13 cellular contexts compared by ENCODE assay signal in the genomic region with DNA sequence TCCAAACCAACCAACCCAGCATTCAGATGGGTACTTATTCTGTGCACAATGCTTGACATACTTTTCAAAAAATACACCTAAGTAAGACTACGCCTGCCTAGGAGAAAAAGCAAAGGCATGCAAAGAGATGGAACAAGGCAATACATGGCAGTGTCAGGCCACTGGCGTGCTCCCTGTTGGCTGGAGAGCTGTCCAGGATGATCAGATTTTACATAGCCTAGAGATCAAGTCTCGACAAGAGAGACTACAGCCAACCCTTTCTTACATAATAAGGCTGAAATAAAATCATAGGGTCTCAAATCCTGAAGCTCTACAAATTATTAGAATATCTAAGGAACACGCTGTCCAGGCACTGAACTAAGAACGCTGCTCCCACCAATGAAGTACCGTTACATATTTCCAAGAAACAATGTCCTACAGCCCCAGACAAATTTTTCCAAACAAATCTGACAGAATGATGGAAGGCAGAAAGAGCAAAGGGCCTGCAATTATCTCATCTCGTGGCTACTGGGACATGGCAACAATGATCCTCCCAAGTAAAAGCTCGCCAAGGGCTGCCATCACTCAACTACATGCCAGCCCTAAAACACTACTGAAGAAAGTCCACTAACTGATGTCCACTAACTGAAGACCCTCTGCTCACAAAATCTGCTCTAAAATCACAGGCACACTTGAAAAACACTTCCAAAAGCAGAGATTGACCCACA. TPM values are rescaled to one million over a fixed set of nuclear protein-coding genes. Genes with fewer than 3 reads are reported as not detected.
DNase-seq lines count a peak whose midpoint lies in the region; ATAC-seq and TF ChIP-seq lines count a peak whose summit lies in the region.
"Had no signal": no experiment of that assay in that cellular context is flagged by ENCODE, and none has a peak within 500 bp of the region (broad histone marks: within the 10 kb centered on the region; RNA-seq: fewer than 3 reads in every experiment).

No MANE protein-coding gene starts in this region.

- H3K4me1 ChIP-seq in breast epithelium (peaks cover 8 to 17% of the 10 kb centered on the region in 2 donors), gastroesophageal sphincter (peaks cover 6 to 61% (median 28%) of the 10 kb centered on the region in 3 donors)

- POLR2A ChIA-PET in MCF 10A (lab: Yijun Ruan, JAX), result interaction anchor here (9.5 kb wide), 1 partner anchor 18 kb away, joined by 238 read pairs; the partner anchor contains the start of gene ARL6IP1
- POLR2A ChIA-PET in activated CD8-positive, alpha-beta T cell treated with anti-CD3 and anti-CD28 coated beads for 36 hours (lab: Charles Lee), result interaction anchor here (0.6 to 11.1 kb wide), 6 partner anchors 10 to 904 kb away, joined by 3 to 210 read pairs (median 4); partner anchors contain the start of gene ARL6IP1

- no peak for ATAC-seq in activated CD8-positive, alpha-beta T cell treated with anti-CD3 and anti-CD28 coated beads for 36 hours
- ATAC-seq in gastroesophageal sphincter, result no peak
- ATAC-seq in stimulated activated naive CD8-positive, alpha-beta T cell treated with anti-CD3 and anti-CD28 coated beads, Interleukin-15, amount 100 ng/mL, for 72 hours, result no peak
- ATAC-seq: upper lobe of right lung had no signal

- no peak overlapping the region for H3K27ac Mint-ChIP-seq in MCF 10A (ENCODE audit: low read depth, unreplicated experiment)
- peak overlapping the region; percentile 73 for H3K27ac Mint-ChIP-seq in activated CD8-positive, alpha-beta T cell treated with anti-CD3 and anti-CD28 coated beads for 36 hours
- peak overlapping the region; percentile 82 to 88 for H3K27ac Mint-ChIP-seq in stimulated activated naive CD8-positive, alpha-beta T cell treated with anti-CD3 and anti-CD28 coated beads, Interleukin-15, amount 100 ng/mL, for 72 hours

- peaks cover 34% of the 10 kb centered on the region for H3K4me1 Mint-ChIP-seq in MCF 10A (ENCODE audit: insufficient read depth, unreplicated experiment)
- peaks cover 51% of the 10 kb centered on the region for H3K4me1 Mint-ChIP-seq in activated CD8-positive, alpha-beta T cell treated with anti-CD3 and anti-CD28 coated beads for 36 hours (ENCODE audit: low read depth)
- H3K4me1 Mint-ChIP-seq in stimulated activated naive CD8-positive, alpha-beta T cell treated with anti-CD3 and anti-CD28 coated beads, Interleukin-15, amount 100 ng/mL, for 72 hours, result peaks cover 62% of the 10 kb centered on the region

- no peaks in the 10 kb centered on the region for H3K27me3 Mint-ChIP-seq in MCF 10A (ENCODE audit: insufficient read depth, unreplicated experiment)
- no peaks in the 10 kb centered on the region for H3K27me3 Mint-ChIP-seq in activated CD8-positive, alpha-beta T cell treated with anti-CD3 and anti-CD28 coated beads for 36 hours
- H3K27me3 Mint-ChIP-seq in stimulated activated naive CD8-positive, alpha-beta T cell treated with anti-CD3 and anti-CD28 coated beads, Interleukin-15, amount 100 ng/mL, for 72 hours, result no peaks in the 10 kb centered on the region

- BruUV-seq in MCF 10A (replicated peaks; lab: Mats Ljungman, UMichigan), result no TSS peak

- TF ChIP-seq POLR2A in breast epithelium (IDR thresholded peaks at IDR 0.05) (no peak), gastroesophageal sphincter (IDR thresholded peaks at IDR 0.05) (no peak)

- peak overlapping the region; percentile 29 for H3K4me3 Mint-ChIP-seq in MCF 10A (ENCODE audit: unreplicated experiment)
- H3K4me3 Mint-ChIP-seq in activated CD8-positive, alpha-beta T cell treated with anti-CD3 and anti-CD28 coated beads for 36 hours, result peak overlapping the region; percentile 98
- H3K4me3 Mint-ChIP-seq in stimulated activated naive CD8-positive, alpha-beta T cell treated with anti-CD3 and anti-CD28 coated beads, Interleukin-15, amount 100 ng/mL, for 72 hours, result peak overlapping the region; percentile 65 to 91

- peaks cover 92% of the 10 kb centered on the region for H3K36me3 Mint-ChIP-seq in MCF 10A (ENCODE audit: insufficient read depth, unreplicated experiment)
- H3K36me3 Mint-ChIP-seq in activated CD8-positive, alpha-beta T cell treated with anti-CD3 and anti-CD28 coated beads for 36 hours (ENCODE audit: low read depth), result peaks cover 71% of the 10 kb centered on the region

- TF ChIP-seq CTCF in MCF 10A (IDR thresholded peaks at IDR 0.05; ENCODE audit: unreplicated experiment) (no peak), breast epithelium (IDR thresholded peaks at IDR 0.05) (no peak), gastroesophageal sphincter (IDR thresholded peaks at IDR 0.05) (no peak), WERI-Rb-1 (IDR thresholded peaks at IDR 0.05; ENCODE audit: low read depth, low read length) (no peak)
- no peak for TF ChIP-seq CTCF in activated CD8-positive, alpha-beta T cell treated with anti-CD3 and anti-CD28 coated beads for 36 hours (IDR thresholded peaks at IDR 0.05)

- DNase-seq in MCF 10A (ENCODE audit: unreplicated experiment), result no peak
- no peak for DNase-seq in breast epithelium (ENCODE audit: low spot score in 2 of 2)
- DNase-seq in activated CD8-positive, alpha-beta T cell treated with anti-CD3 and anti-CD28 coated beads for 36 hours, result no peak
- DNase-seq in stimulated activated naive CD8-positive, alpha-beta T cell treated with anti-CD3 and anti-CD28 coated beads, Interleukin-15, amount 100 ng/mL, for 72 hours, result no peak
- no peak for DNase-seq in WERI-Rb-1
- no peak for DNase-seq in NOMO-1 treated with dmso at 0.1 percent for 144 hours (lab: John Stamatoyannopoulos, UW; ENCODE audit: unreplicated experiment)
- DNase-seq in NCI-H69 (lab: John Stamatoyannopoulos, UW), result no peak
- DNase-seq: kidney glomerular epithelial cell, NCI-H748 treated with DMSO at 0.1 percent for 48 hours, upper lobe of right lung had no signal

- 38 to 47% methylated on average over 8 of the region's 8 CpGs for WGBS in gastroesophageal sphincter (ENCODE audit: low coverage in 1 of 2), 2 donors

- no peak for TF ChIP-seq EP300 in gastroesophageal sphincter (IDR thresholded peaks at IDR 0.05)

- intact Hi-C loops in MCF 10A (cut with micrococcal nuclease) (no loop called here), breast epithelium (cut with DNase I; ENCODE audit: low total_unique reads) (no loop called here)
- intact Hi-C loops in activated CD8-positive, alpha-beta T cell treated with anti-CD3 and anti-CD28 coated beads for 36 hours (cut with micrococcal nuclease), result loop anchor here (5.0 kb wide), 1 partner anchor 282 kb away; the partner anchor contains the start of gene COQ7

- no peaks in the 10 kb centered on the region for H3K9me3 ChIP-seq in breast epithelium
- no peaks in the 10 kb centered on the region for H3K9me3 ChIP-seq in gastroesophageal sphincter
- H3K9me3 ChIP-seq in WERI-Rb-1 (ENCODE audit: severe bottlenecking), result no peaks in the 10 kb centered on the region
- H3K9me3 ChIP-seq: adrenal gland, upper lobe of right lung had no signal

- peak overlapping the region in 1 of 3 donors; percentile 31 for H3K4me3 ChIP-seq in breast epithelium
- no peak overlapping the region for H3K4me3 ChIP-seq in gastroesophageal sphincter
- no peak overlapping the region for H3K4me3 ChIP-seq in WERI-Rb-1 (ENCODE audit: low read depth, low read length)
- H3K4me3 ChIP-seq: adrenal gland, upper lobe of right lung had no signal

- H3K27ac ChIP-seq in breast epithelium, result no peak overlapping the region
- peak overlapping the region in 3 of 4 donors; percentile 27 to 62 (median 28) for H3K27ac ChIP-seq in gastroesophageal sphincter
- no peak overlapping the region for H3K27ac ChIP-seq in WERI-Rb-1
- H3K27ac ChIP-seq: parathyroid adenoma, upper lobe of right lung had no signal

- CTCF ChIA-PET in MCF 10A (lab: Yijun Ruan, JAX), result interaction anchor here (5.3 kb wide), 1 partner anchor 17 kb away, joined by 30 read pairs; the partner anchor contains the start of gene ARL6IP1
- CTCF ChIA-PET in activated CD8-positive, alpha-beta T cell treated with anti-CD3 and anti-CD28 coated beads for 36 hours (lab: Charles Lee), result interaction anchor here (5.9 kb wide), 1 partner anchor 16 kb away, joined by 51 read pairs; the partner anchor contains the start of gene ARL6IP1

- no peaks in the 10 kb centered on the region for H3K27me3 ChIP-seq in breast epithelium
- no peaks in the 10 kb centered on the region for H3K27me3 ChIP-seq in gastroesophageal sphincter
- no peaks in the 10 kb centered on the region for H3K27me3 ChIP-seq in WERI-Rb-1 (ENCODE audit: insufficient read depth, low read depth, severe bottlenecking)
- H3K27me3 ChIP-seq: adrenal gland, upper lobe of right lung had no signal

- H3K9me3 Mint-ChIP-seq in MCF 10A (ENCODE audit: unreplicated experiment), result no peaks in the 10 kb centered on the region
- no peaks in the 10 kb centered on the region for H3K9me3 Mint-ChIP-seq in activated CD8-positive, alpha-beta T cell treated with anti-CD3 and anti-CD28 coated beads for 36 hours
- H3K9me3 Mint-ChIP-seq in stimulated activated naive CD8-positive, alpha-beta T cell treated with anti-CD3 and anti-CD28 coated beads, Interleukin-15, amount 100 ng/mL, for 72 hours, result no peaks in the 10 kb centered on the region

- H3K36me3 ChIP-seq in breast epithelium (peaks cover 16% of the 10 kb centered on the region), gastroesophageal sphincter (peaks cover 3 to 67% of the 10 kb centered on the region in 2 donors), WERI-Rb-1 (peaks cover 79% of the 10 kb centered on the region)

RNA-seq across cellular contexts. Expression of gene RPS15A, which starts 5.1 kb away (rescaled TPM):
- total RNA-seq in MCF 10A (2022) (869 and 1,431 TPM in 2 replicates), breast epithelium (1,000 to 10,000 TPM; 2,031 to 3,077 (median 2,955) TPM), gastroesophageal sphincter (1,000 to 10,000 TPM in 3 of 4 donors, 100 to 1,000 TPM in 1; 785 to 3,002 (median 2,111) TPM)
- total RNA-seq in activated CD8-positive, alpha-beta T cell treated with anti-CD3 and anti-CD28 coated beads for 36 hours, result 1,000 to 10,000 TPM; 2,201 to 2,213 TPM

RNA-seq across cellular contexts. Expression of gene ARL6IP1, which starts 16.3 kb away (rescaled TPM):
- total RNA-seq in MCF 10A (2022), result 120 and 128 TPM in 2 replicates
- 100 to 1,000 TPM; 199 to 368 (median 302) TPM for total RNA-seq in breast epithelium
- 10 to 100 TPM; 97.0 to 97.3 TPM for total RNA-seq in activated CD8-positive, alpha-beta T cell treated with anti-CD3 and anti-CD28 coated beads for 36 hours
- total RNA-seq in gastroesophageal sphincter, result 100 to 1,000 TPM in 3 of 4 donors, 10 to 100 TPM in 1; 70.2 to 157 (median 112) TPM

Comparison
In these comparisons a context has a peak if more than half of its experiments do, and no peak if none do; other contexts are left out.
1. H3K4me3 Mint-ChIP-seq: peak in every context shown above with its lines; median percentile 98 in activated CD8-positive, alpha-beta T cell treated with anti-CD3 and anti-CD28 coated beads for 36 hours; 78 in stimulated activated naive CD8-positive, alpha-beta T cell treated with anti-CD3 and anti-CD28 coated beads, Interleukin-15, amount 100 ng/mL, for 72 hours; 29 in MCF 10A.
2. H3K27ac ChIP-seq: peak in gastroesophageal sphincter (3 of 4); none in breast epithelium (0 of 2) and WERI-Rb-1 (single experiment).